1 cellular context compared by ENCODE assay signal in genomic region chr2:15844099-15844801, GRCh38.
TF ChIP-seq lines count a peak whose summit lies in the region.

No MANE protein-coding gene starts in this region.

TF ChIP-seq in HCT116, 20 proteins besides CTCF, POLR2A, EP300 and RAD21 (continued from another document):
- TF ChIP-seq, protein P1, sequence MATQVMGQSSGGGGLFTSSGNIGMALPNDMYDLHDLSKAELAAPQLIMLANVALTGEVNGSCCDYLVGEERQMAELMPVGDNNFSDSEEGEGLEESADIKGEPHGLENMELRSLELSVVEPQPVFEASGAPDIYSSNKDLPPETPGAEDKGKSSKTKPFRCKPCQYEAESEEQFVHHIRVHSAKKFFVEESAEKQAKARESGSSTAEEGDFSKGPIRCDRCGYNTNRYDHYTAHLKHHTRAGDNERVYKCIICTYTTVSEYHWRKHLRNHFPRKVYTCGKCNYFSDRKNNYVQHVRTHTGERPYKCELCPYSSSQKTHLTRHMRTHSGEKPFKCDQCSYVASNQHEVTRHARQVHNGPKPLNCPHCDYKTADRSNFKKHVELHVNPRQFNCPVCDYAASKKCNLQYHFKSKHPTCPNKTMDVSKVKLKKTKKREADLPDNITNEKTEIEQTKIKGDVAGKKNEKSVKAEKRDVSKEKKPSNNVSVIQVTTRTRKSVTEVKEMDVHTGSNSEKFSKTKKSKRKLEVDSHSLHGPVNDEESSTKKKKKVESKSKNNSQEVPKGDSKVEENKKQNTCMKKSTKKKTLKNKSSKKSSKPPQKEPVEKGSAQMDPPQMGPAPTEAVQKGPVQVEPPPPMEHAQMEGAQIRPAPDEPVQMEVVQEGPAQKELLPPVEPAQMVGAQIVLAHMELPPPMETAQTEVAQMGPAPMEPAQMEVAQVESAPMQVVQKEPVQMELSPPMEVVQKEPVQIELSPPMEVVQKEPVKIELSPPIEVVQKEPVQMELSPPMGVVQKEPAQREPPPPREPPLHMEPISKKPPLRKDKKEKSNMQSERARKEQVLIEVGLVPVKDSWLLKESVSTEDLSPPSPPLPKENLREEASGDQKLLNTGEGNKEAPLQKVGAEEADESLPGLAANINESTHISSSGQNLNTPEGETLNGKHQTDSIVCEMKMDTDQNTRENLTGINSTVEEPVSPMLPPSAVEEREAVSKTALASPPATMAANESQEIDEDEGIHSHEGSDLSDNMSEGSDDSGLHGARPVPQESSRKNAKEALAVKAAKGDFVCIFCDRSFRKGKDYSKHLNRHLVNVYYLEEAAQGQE (IDR thresholded peaks at IDR 0.05; ENCODE audit: low read depth): no peak
- TF ChIP-seq SIN3A (IDR thresholded peaks at IDR 0.05; ENCODE audit: low read depth) (no peak), YY1 (IDR thresholded peaks at IDR 0.05; ENCODE audit: extremely low read depth, insufficient replicate concordance, low read depth, low read length) (no peak), SP1 (IDR thresholded peaks at IDR 0.05; ENCODE audit: low read depth) (no peak), EZH2 (IDR thresholded peaks at IDR 0.05) (no peak), EZH2phosphoT487 (IDR thresholded peaks at IDR 0.05; ENCODE audit: borderline replicate concordance) (no peak), CEBPB (IDR thresholded peaks at IDR 0.05; ENCODE audit: low read depth) (no peak), ELF1 (IDR thresholded peaks at IDR 0.05; ENCODE audit: borderline replicate concordance, low read depth) (no peak), JUND (IDR thresholded peaks at IDR 0.05) (no peak)
